In the genomic region with DNA sequence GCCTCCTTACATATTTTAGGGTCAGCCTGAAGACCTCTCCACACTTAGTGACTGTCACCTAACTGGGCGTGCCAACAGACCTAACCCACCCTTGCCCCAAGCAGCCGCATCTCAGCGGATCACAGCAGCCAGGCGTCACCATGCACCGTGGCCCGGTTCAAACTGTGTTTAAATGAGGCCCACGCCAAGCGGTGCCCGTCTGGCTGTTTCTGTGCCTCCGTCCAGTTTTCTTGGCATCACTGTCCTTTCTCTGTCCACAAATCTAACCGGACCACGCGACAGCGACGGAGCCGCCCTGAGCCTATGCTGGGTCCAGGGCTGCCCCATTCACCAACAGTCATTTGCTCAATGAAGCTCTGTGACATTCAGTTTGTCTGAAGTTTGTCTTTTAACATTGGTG, we compare ENCODE assay signal across 9 cellular contexts.
"Had no signal": no experiment of that assay in that cellular context is flagged by ENCODE, and none has a peak within 500 bp of the region (broad histone marks: within the 10 kb centered on the region; RNA-seq: fewer than 3 reads in every experiment).

No MANE protein-coding gene starts in this region.

- H3K9me3 ChIP-seq: HAP-1 had no signal

- H3K4me1 Mint-ChIP-seq: GM23338 had no signal

- H2AFZ ChIP-seq: GM23248, GM23338 had no signal

- H3K4me1 ChIP-seq: HAP-1 had no signal

- DNase-seq: GM23248, GOT3, H9, HCEC 1CT, HFFc6 had no signal

- H3K36me3 ChIP-seq: HAP-1 had no signal

- H3K4me3 Mint-ChIP-seq: GM23338, H9, HFFc6 had no signal

- H3K4me3 ChIP-seq: GM23248, GM23338, HAP-1 had no signal

- H3K4me2 ChIP-seq: GM23338 had no signal

- ATAC-seq: HCT116 had no signal

- H3K27ac Mint-ChIP-seq: GM23338, H9, HFFc6 had no signal

- H3K9me3 Mint-ChIP-seq: GM23338, H9, HFFc6 had no signal

- H3K9ac ChIP-seq: GM23248 had no signal

- H3K27ac ChIP-seq: GM23248 had no signal

- FAIRE-seq: H54 had no signal
